In genomic region chr1:16206547-16207317, GRCh38 we compare ENCODE assay signal across 8 cellular contexts. TPM values are rescaled to one million over a fixed set of nuclear protein-coding genes. Genes with fewer than 3 reads are reported as not detected.
DNase-seq lines count a peak whose midpoint lies in the region; ATAC-seq, FAIRE-seq and TF ChIP-seq lines count a peak whose summit lies in the region.

No MANE protein-coding gene starts in this region.

- peaks cover 24% of the 10 kb centered on the region for H3K4me1 ChIP-seq in keratinocyte (ENCODE audit: control insufficient read depth, extremely low read depth, insufficient read depth, low read length)

- no peaks in the 10 kb centered on the region for H3K27me3 ChIP-seq in keratinocyte (ENCODE audit: control insufficient read depth, extremely low read depth, insufficient read depth, low read length)

- peaks cover 3% of the 10 kb centered on the region for H3K4me1 Mint-ChIP-seq in activated B cell treated with CpG ODN at 0.5 μM for 24 hours

- H3K9me3 Mint-ChIP-seq in activated B cell treated with CpG ODN at 0.5 μM for 24 hours: no peaks in the 10 kb centered on the region

- CTCF ChIA-PET in activated B cell treated with CpG ODN at 0.5 μM for 24 hours (lab: Charles Lee): interaction anchor here (0.6 to 1.0 kb wide), 2 partner anchors 12 to 158 kb away, joined by 3 read pairs; no protein-coding TSS in a partner anchor

- peak overlapping the region; percentile 70 for H3K9ac ChIP-seq in keratinocyte (ENCODE audit: control insufficient read depth, extremely low read depth, insufficient read depth, low read length)

- H3K4me2 ChIP-seq in keratinocyte (ENCODE audit: control insufficient read depth, extremely low read depth, insufficient read depth, low read depth, low read length): peak overlapping the region; percentile 56

- H4K20me1 ChIP-seq in keratinocyte (ENCODE audit: control insufficient read depth, extremely low read depth, insufficient read depth, low read length): no peaks in the 10 kb centered on the region

- H3K9me1 ChIP-seq in keratinocyte (ENCODE audit: control insufficient read depth, extremely low read depth, insufficient read depth, low read length): no peaks in the 10 kb centered on the region

- H3K4me3 Mint-ChIP-seq in activated B cell treated with CpG ODN at 0.5 μM for 24 hours: peak overlapping the region; percentile 91

- no peak overlapping the region for H3K27ac ChIP-seq in caudate nucleus (ENCODE audit: low read depth, low read length)
- peak overlapping the region; percentile 62 for H3K27ac ChIP-seq in keratinocyte (ENCODE audit: control insufficient read depth, insufficient read depth, low read length)

- POLR2A ChIA-PET in activated B cell treated with CpG ODN at 0.5 μM for 24 hours (lab: Charles Lee): interaction anchor here (0.5 to 1.7 kb wide), 13 partner anchors 10 to 1116 kb away, joined by 3 to 32 read pairs (median 4); partner anchors contain the start of genes CPLANE2, NECAP2 and RNU1-1

- intact Hi-C loops in activated B cell treated with CpG ODN at 0.5 μM for 24 hours (cut with micrococcal nuclease): loop anchor here (1.0 to 5.0 kb wide), 5 partner anchors 11 to 680 kb away; partner anchors contain the start of genes DNAJC16 and FBXO42

- H3K4me3 ChIP-seq in keratinocyte (ENCODE audit: control insufficient read depth in 2 of 3, extremely low read depth in 1 of 3, insufficient read depth in 2 of 3, low read depth in 1 of 3, low read length in 3 of 3): peak overlapping the region; percentile 37 to 72 (median 41)

- peaks cover 20% of the 10 kb centered on the region for H3K36me3 Mint-ChIP-seq in activated B cell treated with CpG ODN at 0.5 μM for 24 hours (ENCODE audit: low read depth)

- in situ Hi-C loops in ACHN (cut with HindIII; ENCODE audit: low pct_ligation_motif_present, low pct_unique_long_range_greater_than_20kb, low sequenced_read_pairs): no loop called here

- H2AFZ ChIP-seq in keratinocyte (ENCODE audit: control insufficient read depth, low read length): peak overlapping the region; percentile 49

- no peaks in the 10 kb centered on the region for H3K9me3 ChIP-seq in keratinocyte (ENCODE audit: control insufficient read depth, low read depth, low read length)

- no peaks in the 10 kb centered on the region for H3K27me3 Mint-ChIP-seq in activated B cell treated with CpG ODN at 0.5 μM for 24 hours

- H3K79me2 ChIP-seq in keratinocyte (ENCODE audit: control insufficient read depth, insufficient read depth, low read length): no peaks in the 10 kb centered on the region

- FAIRE-seq in keratinocyte (lab: Jason Lieb, UNC): peak; percentile 82

- peak overlapping the region; percentile 91 for H3K27ac Mint-ChIP-seq in activated B cell treated with CpG ODN at 0.5 μM for 24 hours

- DNase-seq in ACHN (peak; percentile 96), NCI-H2227 (lab: John Stamatoyannopoulos, UW; ENCODE audit: unreplicated experiment) (peak; percentile 98), activated B cell treated with CpG ODN at 0.5 μM for 24 hours (peak; percentile 82), caudate nucleus (lab: John Stamatoyannopoulos, UW) (peak in 60 of 61 donors; percentile 35 to 95 (median 84)), keratinocyte (ENCODE audit: low read depth, low spot score) (peak; percentile 89)
- peak; percentile 91 for DNase-seq in stimulated activated CD4-positive, alpha-beta T cell treated with anti-CD3 and anti-CD28 coated beads, Interleukin-12 subunit alpha, Interleukin-12 subunit beta, amount 100 ng/mL, for 4 hours

- dilution Hi-C loops in keratinocyte (cut with MboI; ENCODE audit: extremely low pct_ligation_motif_present, low sequenced_read_pairs): no loop called here

- peaks cover 3 to 5% of the 10 kb centered on the region in 2 experiments for H3K36me3 ChIP-seq in keratinocyte (ENCODE audit: control insufficient read depth in 2 of 2, extremely low read depth in 1 of 2, insufficient read depth in 2 of 2, low read length in 2 of 2)

- peak; percentile 74 for ATAC-seq in GM18907 (IDR thresholded peaks at IDR 0.05; ENCODE audit: unreplicated experiment)
- peak; percentile 59 for ATAC-seq in HG03135 (IDR thresholded peaks at IDR 0.05; ENCODE audit: unreplicated experiment)
- peak; percentile 89 for ATAC-seq in activated B cell treated with CpG ODN at 0.5 μM for 24 hours (ENCODE audit: low read depth)

- TF ChIP-seq CTCF in activated B cell treated with CpG ODN at 0.5 μM for 24 hours (IDR thresholded peaks at IDR 0.05) (no peak), keratinocyte (optimal IDR thresholded peaks at IDR 0.05 in 1 of 3, IDR thresholded peaks at IDR 0.05 in 1 of 3, conservative IDR thresholded peaks at IDR 0.05 in 1 of 3; ENCODE audit: extremely low read depth in 1 of 3, insufficient read depth in 2 of 3, low read length in 3 of 3) (no peak)

RNA-seq across cellular contexts. Expression of gene ARHGEF19, which starts 5.7 kb away (rescaled TPM):
- total RNA-seq in activated B cell treated with CpG ODN at 0.5 μM for 24 hours: 7.6 and 7.7 TPM in 2 replicates
- 5.0 to 7.1 TPM (median 5.1 TPM) in 3 replicates for polyA plus RNA-seq in keratinocyte
- 2.4 TPM for polyA plus RNA-seq in keratinocyte (2011; ENCODE audit: low read depth)
- 2.6 and 4.1 TPM in 2 replicates for polyA plus RNA-seq in keratinocyte (2011; cell fraction: cytosol; rRNA removed)
- 10.6 and 14.4 TPM in 2 replicates for polyA plus RNA-seq in keratinocyte (2011; cell fraction: nucleus; rRNA removed)
- 2.1 and 5.8 TPM in 2 replicates for polyA plus RNA-seq in keratinocyte (2012; ENCODE audit: low replicate concordance)
- polyA minus RNA-seq in keratinocyte: 4.3 to 8.0 TPM (median 4.6 TPM) in 3 replicates
- polyA minus RNA-seq in keratinocyte (2011; cell fraction: cytosol; rRNA and poly(A)+ RNA removed): 4.4 TPM
- polyA minus RNA-seq in keratinocyte (2011; cell fraction: nucleus; rRNA and poly(A)+ RNA removed): 3.0 and 4.4 TPM in 2 replicates

RNA-seq across cellular contexts. Expression of gene CPLANE2, which starts 30.3 kb away (rescaled TPM):
- 5.0 and 5.1 TPM in 2 replicates for total RNA-seq in activated B cell treated with CpG ODN at 0.5 μM for 24 hours
- polyA plus RNA-seq in keratinocyte: 1.7 to 3.6 TPM (median 2.5 TPM) in 3 replicates
- 0.85 TPM for polyA plus RNA-seq in keratinocyte (2011; ENCODE audit: low read depth)
- polyA plus RNA-seq in keratinocyte (2011; cell fraction: cytosol; rRNA removed): 0.83 and 3.8 TPM in 2 replicates
- 2.1 and 3.4 TPM in 2 replicates for polyA plus RNA-seq in keratinocyte (2011; cell fraction: nucleus; rRNA removed)
- polyA plus RNA-seq in keratinocyte (2012; ENCODE audit: low replicate concordance): 1.6 and 4.7 TPM in 2 replicates
- polyA minus RNA-seq in keratinocyte: 3.3 to 12.7 TPM (median 7.3 TPM) in 3 replicates
- polyA minus RNA-seq in keratinocyte (2011; cell fraction: cytosol; rRNA and poly(A)+ RNA removed): 9.6 TPM
- 2.2 and 5.0 TPM in 2 replicates for polyA minus RNA-seq in keratinocyte (2011; cell fraction: nucleus; rRNA and poly(A)+ RNA removed)

RNA-seq across cellular contexts. Expression of gene EPHA2, which starts 50.9 kb away (rescaled TPM):
- not detected in 2 replicates for total RNA-seq in activated B cell treated with CpG ODN at 0.5 μM for 24 hours
- 55.6 to 70.9 TPM (median 60.3 TPM) in 3 replicates for polyA plus RNA-seq in keratinocyte
- 31.9 TPM for polyA plus RNA-seq in keratinocyte (2011; ENCODE audit: low read depth)
- 36.6 and 49.9 TPM in 2 replicates for polyA plus RNA-seq in keratinocyte (2011; cell fraction: cytosol; rRNA removed)
- polyA plus RNA-seq in keratinocyte (2011; cell fraction: nucleus; rRNA removed): 176 and 195 TPM in 2 replicates
- 64.4 and 71.6 TPM in 2 replicates for polyA plus RNA-seq in keratinocyte (2012; ENCODE audit: low replicate concordance)
- 113 to 223 TPM (median 129 TPM) in 3 replicates for polyA minus RNA-seq in keratinocyte
- 152 TPM for polyA minus RNA-seq in keratinocyte (2011; cell fraction: cytosol; rRNA and poly(A)+ RNA removed)
- polyA minus RNA-seq in keratinocyte (2011; cell fraction: nucleus; rRNA and poly(A)+ RNA removed): 153 and 207 TPM in 2 replicates
